ENCODE assay signal across 8 cellular contexts in the genomic region with DNA sequence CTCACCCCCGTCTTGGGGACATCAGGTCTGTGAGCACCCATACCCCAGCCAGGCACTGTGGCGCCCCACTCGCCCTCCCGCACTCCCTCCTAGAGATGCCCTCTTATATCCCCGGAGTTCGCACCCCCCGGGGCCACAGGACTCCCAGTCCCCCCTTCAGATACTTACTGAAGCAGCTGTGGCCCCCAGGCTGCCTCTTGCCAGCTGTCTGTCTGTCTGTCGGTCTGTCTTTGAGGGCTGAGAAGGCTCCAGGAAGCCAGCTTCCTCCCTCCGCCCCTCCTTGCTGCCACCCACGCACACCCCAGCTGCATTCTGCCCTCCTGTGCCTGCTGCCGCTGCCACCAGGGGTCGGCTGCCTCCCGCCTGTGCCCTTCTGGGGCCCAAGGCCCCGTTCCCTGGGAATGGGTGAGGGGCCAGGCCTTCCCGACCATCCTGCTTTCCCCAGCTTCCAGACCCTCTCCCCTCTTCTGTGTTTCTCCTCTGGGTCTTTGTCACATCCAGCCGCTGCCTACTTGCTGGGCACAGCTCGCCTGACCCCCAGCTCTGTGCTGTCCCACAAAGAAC. TPM values are rescaled to one million over a fixed set of nuclear protein-coding genes. Genes with fewer than 3 reads are reported as not detected.
A peak's percentile ranks its signal among the peaks of the same experiment; 100 is the strongest.
DNase-seq lines count a peak whose midpoint lies in the region; ATAC-seq and TF ChIP-seq lines count a peak whose summit lies in the region.

A gene (minus strand): TSS at position 226 of the 564 bp plus-strand sequence. CDS start 1,200 bp downstream, outside the sequence.

- TF ChIP-seq CTCF in osteoblast (IDR thresholded peaks at IDR 0.05; ENCODE audit: extremely low read depth, low read depth, low read length): no peak

- no peaks in the 10 kb centered on the region for H3K9me3 Mint-ChIP-seq in activated naive CD8-positive, alpha-beta T cell treated with anti-CD3 and anti-CD28 coated beads, Interleukin-2, amount 10 ng/mL, durations not matched to agents 7 days and 5 days

- no peak within 1 kb of the TSS for H3K4me2 ChIP-seq in osteoblast (ENCODE audit: insufficient read depth, low read length)

- H2AFZ ChIP-seq in osteoblast (ENCODE audit: low read length): no peak within 1 kb of the TSS

- TF ChIP-seq POLR2A in GM10847 (IDR thresholded peaks at IDR 0.05; ENCODE audit: extremely low read depth, insufficient read length): peak; percentile 53

- peaks cover 3% of the 10 kb centered on the region for H3K36me3 Mint-ChIP-seq in T-helper 17 cell (ENCODE audit: low read depth)
- peaks cover 23% of the 10 kb centered on the region for H3K36me3 Mint-ChIP-seq in activated naive CD8-positive, alpha-beta T cell treated with anti-CD3 and anti-CD28 coated beads, Interleukin-2, amount 10 ng/mL, durations not matched to agents 7 days and 5 days

- peak; percentile 65 for ATAC-seq in HG02759 (IDR thresholded peaks at IDR 0.05; ENCODE audit: unreplicated experiment)
- ATAC-seq in T-helper 17 cell: peak; percentile 66
- peak; percentile 37 for ATAC-seq in activated naive CD8-positive, alpha-beta T cell treated with anti-CD3 and anti-CD28 coated beads, Interleukin-2, amount 10 ng/mL, durations not matched to agents 7 days and 5 days (ENCODE audit: low read depth)

- H3K4me3 Mint-ChIP-seq in T-helper 17 cell: peak within 1 kb of the TSS; percentile 97
- H3K4me3 Mint-ChIP-seq in activated naive CD8-positive, alpha-beta T cell treated with anti-CD3 and anti-CD28 coated beads, Interleukin-2, amount 10 ng/mL, durations not matched to agents 7 days and 5 days: peak within 1 kb of the TSS; percentile 96

- peaks cover 70% of the 10 kb centered on the region for H3K4me1 Mint-ChIP-seq in T-helper 17 cell
- H3K4me1 Mint-ChIP-seq in activated naive CD8-positive, alpha-beta T cell treated with anti-CD3 and anti-CD28 coated beads, Interleukin-2, amount 10 ng/mL, durations not matched to agents 7 days and 5 days: peaks cover 59% of the 10 kb centered on the region

- no peaks in the 10 kb centered on the region for H3K79me2 ChIP-seq in osteoblast (ENCODE audit: insufficient read depth, low read length)

- no peaks in the 10 kb centered on the region for H3K27me3 ChIP-seq in osteoblast (ENCODE audit: insufficient read depth, low read length)

- POLR2A ChIA-PET in activated naive CD8-positive, alpha-beta T cell treated with anti-CD3 and anti-CD28 coated beads, Interleukin-2, amount 10 ng/mL, durations not matched to agents 7 days and 5 days (lab: Charles Lee): interaction anchor here (0.8 to 2.6 kb wide), 9 partner anchors 8 to 181 kb away, joined by 3 to 17 read pairs (median 4); a partner anchor contains a TSS

- H3K9me3 ChIP-seq in T-helper 17 cell (ENCODE audit: control insufficient read depth, low read length, poor library complexity, severe bottlenecking) (no peaks in the 10 kb centered on the region), osteoblast (ENCODE audit: low read depth, low read length) (no peaks in the 10 kb centered on the region)

- H3K27me3 Mint-ChIP-seq in T-helper 17 cell: no peaks in the 10 kb centered on the region
- no peaks in the 10 kb centered on the region for H3K27me3 Mint-ChIP-seq in activated naive CD8-positive, alpha-beta T cell treated with anti-CD3 and anti-CD28 coated beads, Interleukin-2, amount 10 ng/mL, durations not matched to agents 7 days and 5 days

- H3K27ac ChIP-seq in osteoblast (ENCODE audit: low read depth, low read length): no peak within 1 kb of the TSS

- H3K27ac Mint-ChIP-seq in T-helper 17 cell: peak within 1 kb of the TSS; percentile 98
- H3K27ac Mint-ChIP-seq in activated naive CD8-positive, alpha-beta T cell treated with anti-CD3 and anti-CD28 coated beads, Interleukin-2, amount 10 ng/mL, durations not matched to agents 7 days and 5 days: peak within 1 kb of the TSS; percentile 100

- H3K4me3 ChIP-seq in osteoblast (ENCODE audit: insufficient read depth, low read length): no peak within 1 kb of the TSS

- no peaks in the 10 kb centered on the region for H3K36me3 ChIP-seq in osteoblast (ENCODE audit: insufficient read depth, low read length)

- DNase-seq in T-helper 17 cell: peak; percentile 56 to 62 (median 57)
- DNase-seq in activated naive CD8-positive, alpha-beta T cell treated with anti-CD3 and anti-CD28 coated beads, Interleukin-2, amount 10 ng/mL, durations not matched to agents 7 days and 5 days: peak; percentile 72
- peak; percentile 81 for DNase-seq in osteoblast (ENCODE audit: insufficient read length, low spot score, missing footprints)
- no peak for DNase-seq in NCI-H2227 treated with DMSO at 0.1 percent for 48 hours (lab: John Stamatoyannopoulos, UW)
- DNase-seq in NCI-H1436 (lab: John Stamatoyannopoulos, UW): no peak
- DNase-seq in NCI-H2171 treated with DMSO at 0.1 percent for 48 hours (lab: John Stamatoyannopoulos, UW): no peak

- H4K20me1 ChIP-seq in osteoblast (ENCODE audit: insufficient read depth, low read length): no peaks in the 10 kb centered on the region

- H3K4me1 ChIP-seq in osteoblast (ENCODE audit: insufficient read depth, low read length): no peaks in the 10 kb centered on the region

RNA-seq across cellular contexts. Expression of the gene that starts here (rescaled TPM):
- total RNA-seq in T-helper 17 cell (100 to 1,000 TPM in 1 of 2 donors, 10 to 100 TPM in 1; 97.5 to 101 TPM), osteoblast (not detected in 2 replicates)
- 100 to 1,000 TPM; 172 to 181 TPM for total RNA-seq in activated naive CD8-positive, alpha-beta T cell treated with anti-CD3 and anti-CD28 coated beads, Interleukin-2, amount 10 ng/mL, durations not matched to agents 7 days and 5 days

Comparison
In these comparisons a context has a peak if more than half of its experiments do, and no peak if none do; other contexts are left out.
1. RNA of the gene that starts here (total RNA-seq): 172 to 181 TPM in activated naive CD8-positive, alpha-beta T cell treated with anti-CD3 and anti-CD28 coated beads, Interleukin-2, amount 10 ng/mL, durations not matched to agents 7 days and 5 days and 97.5 to 101 TPM in T-helper 17 cell; not detected in osteoblast; every median in the first group is over 10 times any median in the second.
2. Peak in DNase-seq in osteoblast; RNA of the gene not detected or under 1 TPM.
3. DNase-seq: peak in T-helper 17 cell (3 of 3) and activated naive CD8-positive, alpha-beta T cell treated with anti-CD3 and anti-CD28 coated beads, Interleukin-2, amount 10 ng/mL, durations not matched to agents 7 days and 5 days (single experiment); none in NCI-H2227 treated with DMSO at 0.1 percent for 48 hours (single experiment), NCI-H1436 (single experiment) and NCI-H2171 treated with DMSO at 0.1 percent for 48 hours (single experiment).
4. Peak in every context shown above with its lines, with median percentiles within 50 percentile points of each other: ATAC-seq.